ENCODE assay signal across 8 cellular contexts in genomic region chr6:35686873-35687557, GRCh38. TPM values are rescaled to one million over a fixed set of nuclear protein-coding genes. Genes with fewer than 3 reads are reported as not detected.
DNase-seq lines count a peak whose midpoint lies in the region; ATAC-seq lines count a peak whose summit lies in the region.

No MANE protein-coding gene starts in this region.

- H3K9me3 ChIP-seq in iPS-18c (ENCODE audit: control insufficient read depth, insufficient read depth, low read length) (peaks cover 2% of the 10 kb centered on the region), stomach smooth muscle (ENCODE audit: control insufficient read depth in 2 of 2, low read length in 2 of 2) (no peaks in the 10 kb centered on the region)

- no peaks in the 10 kb centered on the region for H3K36me3 ChIP-seq in stomach smooth muscle (ENCODE audit: control insufficient read depth in 2 of 2, insufficient read depth in 2 of 2, low read length in 2 of 2)

- CTCF ChIA-PET in activated CD4-positive, alpha-beta memory T cell treated with anti-CD3 and anti-CD28 coated beads for 36 hours (lab: Charles Lee), result interaction anchor here (0.5 to 4.5 kb wide), 13 partner anchors 13 to 105 kb away, joined by 3 to 30 read pairs (median 5); partner anchors contain the start of gene ARMC12

- H3K4me3 Mint-ChIP-seq in T-helper 1 cell treated with Interleukin-12 subunit alpha and Interleukin-12 subunit beta and Interleukin-4 antibody, amounts not matched to agents 30 μg/mL and 1 μg/mL, for 36 hours, result peak overlapping the region; percentile 93
- H3K4me3 Mint-ChIP-seq in activated CD4-positive, alpha-beta memory T cell treated with anti-CD3 and anti-CD28 coated beads for 36 hours, result peak overlapping the region; percentile 92

- H3K4me1 ChIP-seq in stomach smooth muscle (ENCODE audit: control insufficient read depth, insufficient read depth, low read length), result peaks cover 17% of the 10 kb centered on the region

- H3K27me3 ChIP-seq in stomach smooth muscle (ENCODE audit: control insufficient read depth in 1 of 2, insufficient read depth in 2 of 2, low read length in 2 of 2), result no peaks in the 10 kb centered on the region

- no peaks in the 10 kb centered on the region for H3K9me3 Mint-ChIP-seq in T-helper 1 cell treated with Interleukin-12 subunit alpha and Interleukin-12 subunit beta and Interleukin-4 antibody, amounts not matched to agents 30 μg/mL and 1 μg/mL, for 36 hours
- H3K9me3 Mint-ChIP-seq in activated CD4-positive, alpha-beta memory T cell treated with anti-CD3 and anti-CD28 coated beads for 36 hours, result no peaks in the 10 kb centered on the region

- POLR2A ChIA-PET in activated CD4-positive, alpha-beta memory T cell treated with anti-CD3 and anti-CD28 coated beads for 36 hours (lab: Charles Lee), result interaction anchor here (0.6 to 2.8 kb wide), 6 partner anchors 24 to 916 kb away, joined by 3 to 22 read pairs (median 4); no protein-coding TSS in a partner anchor

- H3K36me3 Mint-ChIP-seq in T-helper 1 cell treated with Interleukin-12 subunit alpha and Interleukin-12 subunit beta and Interleukin-4 antibody, amounts not matched to agents 30 μg/mL and 1 μg/mL, for 36 hours (ENCODE audit: low read depth), result no peaks in the 10 kb centered on the region
- H3K36me3 Mint-ChIP-seq in activated CD4-positive, alpha-beta memory T cell treated with anti-CD3 and anti-CD28 coated beads for 36 hours, result peaks cover 13% of the 10 kb centered on the region

- no peak for ATAC-seq in GM19452 (IDR thresholded peaks at IDR 0.05; ENCODE audit: unreplicated experiment)

- H3K27ac ChIP-seq in stomach smooth muscle (ENCODE audit: low read length), result peak overlapping the region; percentile 94

- intact Hi-C loops in activated CD4-positive, alpha-beta memory T cell treated with anti-CD3 and anti-CD28 coated beads for 36 hours (cut with micrococcal nuclease), result no loop called here

- H3K27me3 Mint-ChIP-seq in T-helper 1 cell treated with Interleukin-12 subunit alpha and Interleukin-12 subunit beta and Interleukin-4 antibody, amounts not matched to agents 30 μg/mL and 1 μg/mL, for 36 hours (ENCODE audit: low read depth), result no peaks in the 10 kb centered on the region
- H3K27me3 Mint-ChIP-seq in activated CD4-positive, alpha-beta memory T cell treated with anti-CD3 and anti-CD28 coated beads for 36 hours, result no peaks in the 10 kb centered on the region

- H3K4me1 Mint-ChIP-seq in T-helper 1 cell treated with Interleukin-12 subunit alpha and Interleukin-12 subunit beta and Interleukin-4 antibody, amounts not matched to agents 30 μg/mL and 1 μg/mL, for 36 hours (ENCODE audit: low read depth), result peaks cover 21% of the 10 kb centered on the region
- peaks cover 24% of the 10 kb centered on the region for H3K4me1 Mint-ChIP-seq in activated CD4-positive, alpha-beta memory T cell treated with anti-CD3 and anti-CD28 coated beads for 36 hours (ENCODE audit: low read depth)

- DNase-seq in T-helper 1 cell, result no peak
- no peak for DNase-seq in activated CD4-positive, alpha-beta memory T cell treated with anti-CD3 and anti-CD28 coated beads for 36 hours
- DNase-seq in NCI-H1092 treated with DMSO at 0.1 percent for 48 hours (lab: John Stamatoyannopoulos, UW), result no peak
- no peak for DNase-seq in D341Med (ENCODE audit: low spot score)

- peak overlapping the region; percentile 77; the same call in 1 of the 2 replicates for H3K4me3 ChIP-seq in iPS-18c (ENCODE audit: insufficient read depth, low read depth, low read length)
- H3K4me3 ChIP-seq in stomach smooth muscle (ENCODE audit: low read length in 2 of 2), result peak overlapping the region; percentile 92 to 99

- H3K27ac Mint-ChIP-seq in T-helper 1 cell treated with Interleukin-12 subunit alpha and Interleukin-12 subunit beta and Interleukin-4 antibody, amounts not matched to agents 30 μg/mL and 1 μg/mL, for 36 hours, result peak overlapping the region; percentile 91
- H3K27ac Mint-ChIP-seq in activated CD4-positive, alpha-beta memory T cell treated with anti-CD3 and anti-CD28 coated beads for 36 hours, result peak overlapping the region; percentile 86

- H3K9ac ChIP-seq in stomach smooth muscle (ENCODE audit: low read length in 2 of 2), result peak overlapping the region; percentile 78 to 97

RNA-seq across cellular contexts. Expression of gene FKBP5, which starts 1.7 kb away (rescaled TPM):
- 100 to 1,000 TPM; 111 to 112 TPM for total RNA-seq in activated CD4-positive, alpha-beta memory T cell treated with anti-CD3 and anti-CD28 coated beads for 36 hours

RNA-seq across cellular contexts. Expression of gene ARMC12, which starts 49.8 kb away (rescaled TPM):
- 1 to 10 TPM; 1.5 to 1.6 TPM for total RNA-seq in activated CD4-positive, alpha-beta memory T cell treated with anti-CD3 and anti-CD28 coated beads for 36 hours
